ENCODE assay signal across 16 cellular contexts in genomic region chr19:6510618-6511017, GRCh38. TPM values are rescaled to one million over a fixed set of nuclear protein-coding genes. Genes with fewer than 3 reads are reported as not detected.
DNase-seq lines count a peak whose midpoint lies in the region; ATAC-seq and TF ChIP-seq lines count a peak whose summit lies in the region.
"Had no signal": no experiment of that assay in that cellular context is flagged by ENCODE, and none has a peak within 500 bp of the region (broad histone marks: within the 10 kb centered on the region; RNA-seq: fewer than 3 reads in every experiment).

No MANE protein-coding gene starts in this region.

- ATAC-seq in GM18519 (IDR thresholded peaks at IDR 0.05; ENCODE audit: low FRiP score, unreplicated experiment): no peak
- ATAC-seq: A549 had no signal

- H3K9me2 ChIP-seq in OCI-LY7 (ENCODE audit: insufficient read depth, low read length): no peaks in the 10 kb centered on the region

- no peak overlapping the region for H3K27ac ChIP-seq in OCI-LY7 (ENCODE audit: low read depth, low read length, poor library complexity, severe bottlenecking)
- H3K27ac ChIP-seq in dorsolateral prefrontal cortex: peak overlapping the region; percentile 49 to 100 (median 98)
- H3K27ac ChIP-seq: A549, C4-2B, HL-60 had no signal

- H2AFZ ChIP-seq in OCI-LY7 (ENCODE audit: low read length): no peak overlapping the region

- H3K79me2 ChIP-seq in OCI-LY7 (ENCODE audit: insufficient read depth, low read depth, low read length): no peaks in the 10 kb centered on the region

- DNase-seq in GM20000 (ENCODE audit: low spot score) (peak; percentile 2), OCI-LY7 (ENCODE audit: low spot score) (no peak), dorsolateral prefrontal cortex (no peak), superior temporal gyrus (ENCODE audit: extremely low spot score) (peak; percentile 5), HAP-1 (ENCODE audit: low spot score in 2 of 2) (no peak), progenitor cell of endocrine pancreas (ENCODE audit: low spot score, unreplicated experiment) (no peak)
- DNase-seq: BE2C; CD4-positive, alpha-beta memory T cell; DMS153; DMS79 treated with DMSO at 0.1 percent for 48 hours; EL; HCEC 1CT had no signal

- H3K9me3 ChIP-seq in OCI-LY7 (ENCODE audit: low read length) (no peaks in the 10 kb centered on the region), HAP-1 (no peaks in the 10 kb centered on the region)
- H3K9me3 ChIP-seq: A549, BE2C had no signal

- no TSS peak for BruUV-seq in OCI-LY7 (replicated peaks; lab: Mats Ljungman, UMichigan)

- H3K4me1 ChIP-seq in OCI-LY7 (ENCODE audit: insufficient read depth, low read length, poor library complexity, severe bottlenecking): peaks cover 3% of the 10 kb centered on the region
- H3K4me1 ChIP-seq in HAP-1: no peaks in the 10 kb centered on the region
- H3K4me1 ChIP-seq: BE2C had no signal

- no peak overlapping the region for H3K4me2 ChIP-seq in OCI-LY7 (ENCODE audit: low read length)
- H3K4me2 ChIP-seq: A549 had no signal

- H3K4me1 Mint-ChIP-seq in progenitor cell of endocrine pancreas (ENCODE audit: low read depth): peaks cover 11% of the 10 kb centered on the region

- intact Hi-C loops in OCI-LY7 (cut with micrococcal nuclease; ENCODE audit: unreplicated experiment): no loop called here
- intact Hi-C loops in dorsolateral prefrontal cortex (cut with DNase I): no loop called here

- H3K9me3 Mint-ChIP-seq in progenitor cell of endocrine pancreas (ENCODE audit: low read depth): no peaks in the 10 kb centered on the region
- H3K9me3 Mint-ChIP-seq: CD4-positive, alpha-beta memory T cell had no signal

- in situ Hi-C loops in HAP-1 (cut with MboI; ENCODE audit: low sequenced_read_pairs): loop anchor here (25.0 kb wide), 1 partner anchor 352 kb away; no protein-coding TSS in a partner anchor

- H3K36me3 Mint-ChIP-seq in progenitor cell of endocrine pancreas (ENCODE audit: insufficient read depth): no peaks in the 10 kb centered on the region
- H3K36me3 Mint-ChIP-seq: CD4-positive, alpha-beta memory T cell had no signal

- no peaks in the 10 kb centered on the region for H4K20me1 ChIP-seq in OCI-LY7 (ENCODE audit: insufficient read depth, low read length)

- no peaks in the 10 kb centered on the region for H3K27me3 Mint-ChIP-seq in progenitor cell of endocrine pancreas
- H3K27me3 Mint-ChIP-seq: CD4-positive, alpha-beta memory T cell had no signal

- H3K36me3 ChIP-seq in OCI-LY7 (ENCODE audit: insufficient read depth, low read length) (no peaks in the 10 kb centered on the region), HAP-1 (replicated peaks) (no peaks in the 10 kb centered on the region)
- H3K36me3 ChIP-seq: BE2C had no signal

- TF ChIP-seq CTCF in GM20000 (IDR thresholded peaks at IDR 0.05; ENCODE audit: extremely low read depth, missing control alignments): no peak
- 0 out of 2 replicates have a peak, but pooled peaks have one; percentile 19 for TF ChIP-seq CTCF in OCI-LY7 (conservative IDR thresholded peaks at IDR 0.05; ENCODE audit: low read length)
- TF ChIP-seq CTCF in dorsolateral prefrontal cortex (IDR thresholded peaks at IDR 0.05 in 54 of 56, conservative IDR thresholded peaks at IDR 0.05 in 2 of 56; ENCODE audit: low read depth in 1 of 56, partially characterized antibody in 56 of 56): no peak
- no peak for TF ChIP-seq CTCF in progenitor cell of endocrine pancreas (IDR thresholded peaks at IDR 0.05; ENCODE audit: unreplicated experiment)

- H3K4me3 ChIP-seq in OCI-LY7 (ENCODE audit: low read depth, low read length, poor library complexity, severe bottlenecking): no peak overlapping the region
- H3K4me3 ChIP-seq in dorsolateral prefrontal cortex: no peak overlapping the region
- H3K4me3 ChIP-seq in HAP-1: no peak overlapping the region
- H3K4me3 ChIP-seq: A549 had no signal

- POLR2A ChIA-PET in OCI-LY7 (lab: Charles Lee): interaction anchor here (0.6 kb wide), 1 partner anchor 82 kb away, joined by 4 read pairs; no protein-coding TSS in a partner anchor

- H3K4me3 Mint-ChIP-seq in progenitor cell of endocrine pancreas (ENCODE audit: low read depth): no peak overlapping the region
- H3K4me3 Mint-ChIP-seq: CD4-positive, alpha-beta memory T cell had no signal

- CTCF ChIA-PET in OCI-LY7 (lab: Charles Lee; ENCODE audit: unreplicated experiment): no interaction called here

- H3K27me3 ChIP-seq in dorsolateral prefrontal cortex: no peaks in the 10 kb centered on the region
- H3K27me3 ChIP-seq in HAP-1 (ENCODE audit: low read depth): no peaks in the 10 kb centered on the region
- H3K27me3 ChIP-seq: BE2C had no signal

- no peak overlapping the region for H3K27ac Mint-ChIP-seq in progenitor cell of endocrine pancreas

RNA-seq across cellular contexts. Expression of gene TUBB4A, which starts 8.5 kb away (rescaled TPM):
- 9.7 and 14.4 TPM in 2 replicates for total RNA-seq in OCI-LY7 (2014; rRNA removed; shearing (Covaris generic))
- total RNA-seq in OCI-LY7 (2022): 12.6 and 16.0 TPM in 2 replicates
- total RNA-seq in dorsolateral prefrontal cortex: 1,000 to 10,000 TPM in 16 of 120 experiments, 100 to 1,000 TPM in 104; 306 to 1,743 (median 779) TPM
- 41.7 and 43.4 TPM in 2 replicates for total RNA-seq in progenitor cell of endocrine pancreas

RNA-seq across cellular contexts. Expression of gene TNFSF9, which starts 20.2 kb away (rescaled TPM):
- 18.1 and 22.3 TPM in 2 replicates for total RNA-seq in OCI-LY7 (2014; rRNA removed; shearing (Covaris generic))
- total RNA-seq in OCI-LY7 (2022): 16.1 and 20.9 TPM in 2 replicates
- total RNA-seq in dorsolateral prefrontal cortex: 10 to 100 TPM in 3 of 120 experiments, 1 to 10 TPM in 117; 2.4 to 16.3 (median 4.8) TPM
- 0.53 TPM in 1 of 2 replicates, not detected in the other for total RNA-seq in progenitor cell of endocrine pancreas

RNA-seq across cellular contexts. Expression of gene DENND1C, which starts 29.0 kb away (rescaled TPM):
- total RNA-seq in OCI-LY7 (2014; rRNA removed; shearing (Covaris generic)): 40.9 and 41.8 TPM in 2 replicates
- total RNA-seq in OCI-LY7 (2022) (68.3 and 76.1 TPM in 2 replicates), dorsolateral prefrontal cortex (1 to 10 TPM in 117 of 120 experiments, under 1 TPM in 3; 0.65 to 5.4 (median 2.4) TPM), progenitor cell of endocrine pancreas (0.47 and 0.67 TPM in 2 replicates)

RNA-seq across cellular contexts. Expression of gene CRB3, which starts 46.5 kb away (rescaled TPM):
- 1.2 and 1.5 TPM in 2 replicates for total RNA-seq in OCI-LY7 (2014; rRNA removed; shearing (Covaris generic))
- 2.3 and 2.9 TPM in 2 replicates for total RNA-seq in OCI-LY7 (2022)
- 1 to 10 TPM in 23 of 120 experiments, under 1 TPM in 49, not detected in 48; 0.36 to 2.8 (median 0.83) TPM for total RNA-seq in dorsolateral prefrontal cortex
- total RNA-seq in progenitor cell of endocrine pancreas: 63.0 and 71.2 TPM in 2 replicates

RNA-seq across cellular contexts. Expression of gene SLC25A23, which starts 51.0 kb away (rescaled TPM):
- 48.4 and 50.9 TPM in 2 replicates for total RNA-seq in OCI-LY7 (2014; rRNA removed; shearing (Covaris generic))
- total RNA-seq in OCI-LY7 (2022) (65.5 and 65.7 TPM in 2 replicates), dorsolateral prefrontal cortex (100 to 1,000 TPM; 113 to 321 (median 206) TPM), progenitor cell of endocrine pancreas (75.2 and 76.2 TPM in 2 replicates)

Comparison
In these comparisons a context has a peak if more than half of its experiments do, and no peak if none do; other contexts are left out.
1. DNase-seq: peak in GM20000 (single experiment) and superior temporal gyrus (single experiment); none in OCI-LY7 (single experiment), dorsolateral prefrontal cortex (0 of 10), HAP-1 (0 of 2) and progenitor cell of endocrine pancreas (single experiment).
2. RNA of gene DENND1C, which starts 29.0 kb away (total RNA-seq): 40.9 to 76.1 TPM in OCI-LY7; 0.65 to 5.4 TPM in dorsolateral prefrontal cortex and 0.47 to 0.67 TPM in progenitor cell of endocrine pancreas; every median in the first group is over 4 times any median in the second.